Comparison of ENCODE assay signal across 18 cellular contexts in genomic region chr17:71330099-71330375, GRCh38.
DNase-seq lines count a peak whose midpoint lies in the region; FAIRE-seq and TF ChIP-seq lines count a peak whose summit lies in the region.
"Had no signal": no experiment of that assay in that cellular context is flagged by ENCODE, and none has a peak within 500 bp of the region (broad histone marks: within the 10 kb centered on the region; RNA-seq: fewer than 3 reads in every experiment).

No MANE protein-coding gene starts in this region.

- H3K36me3 Mint-ChIP-seq in MCF 10A (ENCODE audit: insufficient read depth, unreplicated experiment): no peaks in the 10 kb centered on the region
- no peaks in the 10 kb centered on the region for H3K36me3 Mint-ChIP-seq in activated T-cell treated with anti-CD3 and anti-CD28 coated beads, Interleukin-2, amount 50 U/mL, for 24 hours (ENCODE audit: low read depth)

- H3K4ac ChIP-seq in mesendoderm (ENCODE audit: low read depth, low read length): peak overlapping the region; percentile 16

- H3K36me3 ChIP-seq in mammary epithelial cell (ENCODE audit: insufficient read depth, low read length) (no peaks in the 10 kb centered on the region), bronchial epithelial cell (ENCODE audit: control insufficient read depth, insufficient read depth, low read length) (no peaks in the 10 kb centered on the region), mesendoderm (ENCODE audit: control insufficient read depth, insufficient read depth, low read length) (no peaks in the 10 kb centered on the region), smooth muscle cell (ENCODE audit: low read depth) (no peaks in the 10 kb centered on the region)
- H3K36me3 ChIP-seq: BLaER1 treated with 17β-estradiol and CSF1 and Interleukin-3, amounts not matched to agents 10 nM and 100 nM; HAP-1 had no signal

- no peak overlapping the region for H2AFZ ChIP-seq in mammary epithelial cell (ENCODE audit: low read depth, low read length)
- H2AFZ ChIP-seq in smooth muscle cell (ENCODE audit: low read depth): no peak overlapping the region

- peaks cover 5% of the 10 kb centered on the region for H3F3A ChIP-seq in smooth muscle cell (ENCODE audit: low read depth)

- intact Hi-C loops in MCF 10A (cut with micrococcal nuclease) (loop anchor here (10.0 kb wide), 1 partner anchor 215 kb away; no protein-coding TSS in a partner anchor), mammary epithelial cell (cut with micrococcal nuclease) (no loop called here)

- POLR2A ChIA-PET in MCF 10A (lab: Yijun Ruan, JAX): interaction anchor here (0.7 kb wide), 1 partner anchor 24 kb away, joined by 3 read pairs; no protein-coding TSS in a partner anchor

- CTCF ChIA-PET in MCF 10A (lab: Yijun Ruan, JAX): no interaction called here
- CTCF ChIA-PET in mammary epithelial cell (lab: Charles Lee; ENCODE audit: low non-redundant PET): interaction anchor here (0.5 kb wide), 1 partner anchor 214 kb away, joined by 3 read pairs; no protein-coding TSS in a partner anchor

- no peak overlapping the region for H3K56ac ChIP-seq in mesendoderm (ENCODE audit: low read length)

- H3K79me2 ChIP-seq in mammary epithelial cell (ENCODE audit: insufficient read depth, low read length) (no peaks in the 10 kb centered on the region), mesendoderm (ENCODE audit: control insufficient read depth, insufficient read depth, low read length) (no peaks in the 10 kb centered on the region), smooth muscle cell (ENCODE audit: low read depth) (no peaks in the 10 kb centered on the region)

- no peak overlapping the region for H3K4me3 Mint-ChIP-seq in MCF 10A (ENCODE audit: unreplicated experiment)
- no peak overlapping the region for H3K4me3 Mint-ChIP-seq in activated T-cell treated with anti-CD3 and anti-CD28 coated beads, Interleukin-2, amount 50 U/mL, for 24 hours
- H3K4me3 Mint-ChIP-seq: CD4-positive, alpha-beta T cell had no signal

- no peaks in the 10 kb centered on the region for H3K27me3 Mint-ChIP-seq in MCF 10A (ENCODE audit: insufficient read depth, unreplicated experiment)
- no peaks in the 10 kb centered on the region for H3K27me3 Mint-ChIP-seq in activated T-cell treated with anti-CD3 and anti-CD28 coated beads, Interleukin-2, amount 50 U/mL, for 24 hours
- H3K27me3 Mint-ChIP-seq: CD4-positive, alpha-beta T cell had no signal

- FAIRE-seq in bronchial epithelial cell (lab: Jason Lieb, UNC): no peak
- FAIRE-seq: G401.6, GM12891, GM19239, H1 had no signal

- no peak overlapping the region for H4K5ac ChIP-seq in mesendoderm (ENCODE audit: low read length)

- no peaks in the 10 kb centered on the region for H3K79me1 ChIP-seq in mesendoderm (ENCODE audit: low read length)

- H3K9me3 ChIP-seq in mammary epithelial cell (replicated peaks; ENCODE audit: insufficient read depth, low read length) (no peaks in the 10 kb centered on the region), smooth muscle cell (replicated peaks; ENCODE audit: low read depth) (no peaks in the 10 kb centered on the region)
- H3K9me3 ChIP-seq: BLaER1 treated with 17β-estradiol and CSF1 and Interleukin-3, amounts not matched to agents 10 nM and 100 nM; HAP-1 had no signal

- peak; percentile 18 for DNase-seq in MCF 10A (ENCODE audit: unreplicated experiment)
- DNase-seq in mammary epithelial cell: no peak
- DNase-seq in bronchial epithelial cell (ENCODE audit: low read depth): peak; percentile 49
- no peak for DNase-seq in mesendoderm
- DNase-seq in smooth muscle cell (lab: John Stamatoyannopoulos, UW; ENCODE audit: unreplicated experiment): no peak
- DNase-seq in activated T-cell treated with anti-CD3 and anti-CD28 coated beads, Interleukin-2, amount 50 U/mL, for 24 hours: no peak
- DNase-seq in SIG-M5 treated with dmso at 0.1 percent for 504 hours (lab: John Stamatoyannopoulos, UW; ENCODE audit: unreplicated experiment): no peak
- DNase-seq in DMS153 treated with DMSO at 0.1 percent for 48 hours (lab: John Stamatoyannopoulos, UW; ENCODE audit: unreplicated experiment): no peak
- DNase-seq: 8988T; CD4-positive, alpha-beta T cell; DMS79 treated with DMSO at 0.1 percent for 48 hours; EL had no signal

- H3K27me3 ChIP-seq in mammary epithelial cell (ENCODE audit: insufficient read depth, low read length) (no peaks in the 10 kb centered on the region), bronchial epithelial cell (ENCODE audit: control insufficient read depth, insufficient read depth, low read length) (no peaks in the 10 kb centered on the region), mesendoderm (ENCODE audit: insufficient read depth, low read length, poor library complexity) (no peaks in the 10 kb centered on the region), smooth muscle cell (ENCODE audit: low read depth) (no peaks in the 10 kb centered on the region)
- H3K27me3 ChIP-seq: BLaER1 treated with 17β-estradiol and CSF1 and Interleukin-3, amounts not matched to agents 10 nM and 100 nM had no signal

- H4K8ac ChIP-seq in mesendoderm (ENCODE audit: low read depth, low read length): no peak overlapping the region

- H3K4me1 ChIP-seq in mammary epithelial cell (ENCODE audit: insufficient read depth, low read length) (peaks cover 5% of the 10 kb centered on the region), mesendoderm (ENCODE audit: control insufficient read depth, low read depth, low read length) (peaks cover 7% of the 10 kb centered on the region), smooth muscle cell (ENCODE audit: low read depth) (peaks cover 14% of the 10 kb centered on the region)
- H3K4me1 ChIP-seq: BLaER1 treated with 17β-estradiol and CSF1 and Interleukin-3, amounts not matched to agents 10 nM and 100 nM; HAP-1 had no signal

- H3K9me3 Mint-ChIP-seq in MCF 10A (ENCODE audit: unreplicated experiment): no peaks in the 10 kb centered on the region
- H3K9me3 Mint-ChIP-seq in activated T-cell treated with anti-CD3 and anti-CD28 coated beads, Interleukin-2, amount 50 U/mL, for 24 hours: no peaks in the 10 kb centered on the region

- 90% methylated on average over 2 of the region's 2 CpGs for WGBS in mammary epithelial cell (ENCODE audit: low coverage, missing lambda C conversion rate)
- WGBS in mesendoderm (ENCODE audit: extremely low coverage, insufficient coverage, low lambda C conversion rate): no CpG with 5 or more reads among the region's 2 CpGs
- WGBS in smooth muscle cell (ENCODE audit: low lambda C conversion rate): 49% methylated on average over 2 of the region's 2 CpGs

- H3K4me2 ChIP-seq in mammary epithelial cell (ENCODE audit: insufficient read depth, low read depth, low read length): no peak overlapping the region
- no peak overlapping the region for H3K4me2 ChIP-seq in mesendoderm (ENCODE audit: low read length)
- H3K4me2 ChIP-seq in smooth muscle cell: peak overlapping the region; percentile 72
- H3K4me2 ChIP-seq: BLaER1 treated with 17β-estradiol and CSF1 and Interleukin-3, amounts not matched to agents 10 nM and 100 nM had no signal

- H3K27ac Mint-ChIP-seq in MCF 10A (ENCODE audit: low read depth, unreplicated experiment): peak overlapping the region; percentile 17
- H3K27ac Mint-ChIP-seq in activated T-cell treated with anti-CD3 and anti-CD28 coated beads, Interleukin-2, amount 50 U/mL, for 24 hours: no peak overlapping the region
- H3K27ac Mint-ChIP-seq: CD4-positive, alpha-beta T cell had no signal

- H2BK15ac ChIP-seq in mesendoderm (replicated peaks; ENCODE audit: low read depth): no peak overlapping the region

- in situ Hi-C loops in mammary epithelial cell (cut with MboI; ENCODE audit: low sequenced_read_pairs in 2 of 2): no loop called here

- H3K4me3 ChIP-seq in mammary epithelial cell (replicated peaks in 1 of 3; ENCODE audit: insufficient read depth in 1 of 3, low read depth in 2 of 3, low read length in 3 of 3) (no peak overlapping the region), bronchial epithelial cell (ENCODE audit: low read depth, low read length) (no peak overlapping the region), mesendoderm (ENCODE audit: low read length) (no peak overlapping the region), smooth muscle cell (no peak overlapping the region)
- H3K4me3 ChIP-seq: BLaER1 treated with 17β-estradiol and CSF1 and Interleukin-3, amounts not matched to agents 10 nM and 100 nM; HAP-1 had no signal

- TF ChIP-seq CTCF in MCF 10A (IDR thresholded peaks at IDR 0.05; ENCODE audit: unreplicated experiment) (no peak), mammary epithelial cell (conservative IDR thresholded peaks at IDR 0.05 in 1 of 2, IDR thresholded peaks at IDR 0.05 in 1 of 2; ENCODE audit: extremely low read depth in 1 of 2, insufficient read depth in 1 of 2, low read depth in 1 of 2, low read length in 2 of 2) (no peak), bronchial epithelial cell (IDR thresholded peaks at IDR 0.05; ENCODE audit: insufficient read depth, low read length, severe bottlenecking) (no peak), smooth muscle cell (IDR thresholded peaks at IDR 0.05; ENCODE audit: borderline replicate concordance, insufficient read depth, poor library complexity, severe bottlenecking) (no peak)

- BruUV-seq in MCF 10A (replicated peaks; lab: Mats Ljungman, UMichigan) (no TSS peak), mammary epithelial cell (replicated peaks; lab: Mats Ljungman, UMichigan) (no TSS peak)

- H3K23ac ChIP-seq in mesendoderm (ENCODE audit: low read length): no peak overlapping the region

- peak overlapping the region; percentile 84 for H3K18ac ChIP-seq in mesendoderm (ENCODE audit: low read length)

- peaks cover 21% of the 10 kb centered on the region for H3K4me1 Mint-ChIP-seq in MCF 10A (ENCODE audit: insufficient read depth, unreplicated experiment)
- no peaks in the 10 kb centered on the region for H3K4me1 Mint-ChIP-seq in activated T-cell treated with anti-CD3 and anti-CD28 coated beads, Interleukin-2, amount 50 U/mL, for 24 hours (ENCODE audit: low read depth)

- no peak overlapping the region for H2AK5ac ChIP-seq in mesendoderm (ENCODE audit: low read length)

- H3K9ac ChIP-seq in mammary epithelial cell (ENCODE audit: insufficient read depth, low read length) (no peak overlapping the region), mesendoderm (ENCODE audit: low read length) (no peak overlapping the region), smooth muscle cell (ENCODE audit: low read depth) (no peak overlapping the region)
- H3K9ac ChIP-seq: BLaER1 treated with 17β-estradiol and CSF1 and Interleukin-3, amounts not matched to agents 10 nM and 100 nM had no signal

- H2BK5ac ChIP-seq in mesendoderm (ENCODE audit: low read length): peak overlapping the region; percentile 58

- H4K20me1 ChIP-seq in mammary epithelial cell (ENCODE audit: insufficient read depth, low read length): no peaks in the 10 kb centered on the region
- no peaks in the 10 kb centered on the region for H4K20me1 ChIP-seq in smooth muscle cell (ENCODE audit: low read depth)
- H4K20me1 ChIP-seq: BLaER1 treated with 17β-estradiol and CSF1 and Interleukin-3, amounts not matched to agents 10 nM and 100 nM had no signal

- H2BK120ac ChIP-seq in mesendoderm (ENCODE audit: low read depth, low read length): no peak overlapping the region

- dilution Hi-C loops in mammary epithelial cell (cut with HindIII; ENCODE audit: low sequenced_read_pairs): no loop called here

- no peak overlapping the region for H3K27ac ChIP-seq in mammary epithelial cell (ENCODE audit: insufficient read depth, low read depth, low read length)
- H3K27ac ChIP-seq in mesendoderm (ENCODE audit: low read depth, low read length): no peak overlapping the region
- peak overlapping the region; percentile 65 for H3K27ac ChIP-seq in smooth muscle cell (ENCODE audit: low read depth)
- H3K27ac ChIP-seq: BLaER1 treated with 17β-estradiol and CSF1 and Interleukin-3, amounts not matched to agents 10 nM and 100 nM had no signal

Comparison
In these comparisons a context has a peak if more than half of its experiments do, and no peak if none do; other contexts are left out.
1. DNase-seq: peak in MCF 10A (single experiment) and bronchial epithelial cell (single experiment); none in mammary epithelial cell (single experiment), mesendoderm (single experiment), smooth muscle cell (single experiment), activated T-cell treated with anti-CD3 and anti-CD28 coated beads, Interleukin-2, amount 50 U/mL, for 24 hours (single experiment), SIG-M5 treated with dmso at 0.1 percent for 504 hours (single experiment) and DMS153 treated with DMSO at 0.1 percent for 48 hours (single experiment).